ENCODE assay signal across 1 cellular context in genomic region chr21:44969965-44970755, GRCh38.
TF ChIP-seq lines count a peak whose summit lies in the region.

No MANE protein-coding gene starts in this region.

TF ChIP-seq in liver, 16 proteins besides CTCF, POLR2A, EP300 and RAD21 (continued from another document):
- TF ChIP-seq ZBTB33 (IDR thresholded peaks at IDR 0.05) = no peak
- no peak for TF ChIP-seq REST (IDR thresholded peaks at IDR 0.05)
- TF ChIP-seq RXRA (IDR thresholded peaks at IDR 0.05) = no peak
- no peak for TF ChIP-seq YY1 (IDR thresholded peaks at IDR 0.05)
- TF ChIP-seq NR2F2 (IDR thresholded peaks at IDR 0.05) = no peak
- TF ChIP-seq FOXA1 (IDR thresholded peaks at IDR 0.05) = no peak
- TF ChIP-seq GABPA (IDR thresholded peaks at IDR 0.05 in 1 of 2, conservative IDR thresholded peaks at IDR 0.05 in 1 of 2) = no peak
- no peak for TF ChIP-seq MAX (IDR thresholded peaks at IDR 0.05)
- TF ChIP-seq ATF3 (IDR thresholded peaks at IDR 0.05) = no peak
- no peak for TF ChIP-seq JUND (IDR thresholded peaks at IDR 0.05)
- TF ChIP-seq EGR1 (IDR thresholded peaks at IDR 0.05; ENCODE audit: low read depth in 2 of 2) = no peak
- no peak for TF ChIP-seq TAF1 (conservative IDR thresholded peaks at IDR 0.05)
